Comparison of ENCODE assay signal across 8 cellular contexts in the genomic region with DNA sequence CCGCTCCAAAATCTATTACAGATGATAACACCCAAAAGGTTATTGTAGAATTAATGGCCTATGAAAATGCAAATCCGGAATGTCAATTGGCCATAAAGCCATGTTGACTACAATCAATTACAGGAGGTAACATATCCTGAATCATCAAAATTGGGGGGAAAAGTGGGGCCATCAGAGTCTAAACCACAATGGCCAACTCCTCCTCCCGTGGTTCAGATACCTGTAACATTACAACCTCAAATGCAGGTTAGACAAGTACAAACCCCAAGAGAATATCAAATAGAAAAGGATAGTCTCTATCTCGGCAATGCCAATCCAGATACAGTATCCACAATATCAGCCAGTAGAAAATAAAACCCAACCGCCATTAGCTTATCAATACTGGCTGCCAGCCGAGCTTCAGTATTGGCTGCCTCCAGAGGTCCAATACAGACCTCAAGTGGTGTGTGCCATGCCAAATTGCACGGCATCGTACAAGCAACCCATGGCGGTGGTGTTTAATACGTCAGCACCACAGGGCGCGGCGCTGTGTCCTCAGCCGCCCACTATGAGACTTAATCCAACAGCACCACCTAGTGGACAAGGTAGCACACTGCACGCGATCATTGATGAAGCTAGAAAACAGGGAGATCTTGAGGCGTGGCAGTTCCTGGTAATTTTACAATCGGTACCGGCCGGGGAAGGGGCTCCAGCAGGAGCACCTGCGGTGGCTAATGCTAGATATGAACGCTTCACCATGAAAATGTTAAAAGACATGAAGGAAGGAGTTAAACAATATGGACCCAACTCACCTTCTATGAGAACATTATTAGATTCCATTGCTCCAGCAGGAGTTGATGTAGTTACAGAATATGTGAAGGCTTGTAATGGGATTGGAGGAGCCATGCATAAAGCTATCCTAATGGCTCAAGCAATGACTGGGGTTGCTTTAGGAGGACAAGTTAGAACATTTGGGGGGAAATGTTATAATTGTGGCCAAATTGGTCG. TPM values are rescaled to one million over a fixed set of nuclear protein-coding genes. Genes with fewer than 3 reads are reported as not detected.
DNase-seq lines count a peak whose midpoint lies in the region; ATAC-seq and TF ChIP-seq lines count a peak whose summit lies in the region.

No MANE protein-coding gene starts in this region.

- H3K4me3 Mint-ChIP-seq in WTC11 = no peak overlapping the region; the same call in 1 of the 2 replicates

- POLR2A ChIA-PET in WTC11 (lab: Charles Lee) = interaction anchor here (0.7 to 1.3 kb wide), 3 partner anchors 10 to 39 kb away, joined by 3 read pairs; a partner anchor contains a TSS

- H3K27ac Mint-ChIP-seq in WTC11 = peak overlapping the region; percentile 11; the same call in 1 of the 2 replicates

- DNase-seq in COLO829 (ENCODE audit: low spot score) (peak; percentile 79), NCI-H226 (peak; percentile 64), WTC11 (ENCODE audit: low spot score) (peak; percentile 92), T47D (ENCODE audit: low read depth in 1 of 2, low spot score in 1 of 2) (peak; percentile 60 to 91), islet precursor cell (peak; percentile 89)
- peak; percentile 78 to 98 (median 84) for DNase-seq in stimulated activated CD4-positive, alpha-beta T cell treated with anti-CD3 and anti-CD28 coated beads, Interleukin-12 subunit alpha, Interleukin-12 subunit beta, amount 100 ng/mL, for 48 hours (ENCODE audit: low read depth in 2 of 3, low spot score in 1 of 3)

- peak; percentile 98 for TF ChIP-seq CTCF in WTC11 (IDR thresholded peaks at IDR 0.05)

- peaks cover 9% of the 10 kb centered on the region for H3K9me3 Mint-ChIP-seq in WTC11

- H3K36me3 Mint-ChIP-seq in WTC11 = peaks cover 3% of the 10 kb centered on the region; the same call in 1 of the 2 replicates

- ATAC-seq in HG02642 (IDR thresholded peaks at IDR 0.05; ENCODE audit: poor library complexity, unreplicated experiment) = peak; percentile 74
- ATAC-seq in WTC11 = peak; percentile 70
- no peak for ATAC-seq in GM21786 (IDR thresholded peaks at IDR 0.05; ENCODE audit: unreplicated experiment)

- in situ Hi-C loops in T47D (cut with HindIII; ENCODE audit: low pct_unique_long_range_greater_than_20kb, low sequenced_read_pairs) = no loop called here

- peaks cover 33% of the 10 kb centered on the region for H3K4me1 Mint-ChIP-seq in WTC11

- CTCF ChIA-PET in WTC11 (lab: Charles Lee) = interaction anchor here (0.5 to 3.1 kb wide), 59 partner anchors 8 to 1661 kb away, joined by 3 to 42 read pairs (median 5); a partner anchor contains a TSS

- H3K27me3 Mint-ChIP-seq in WTC11 (ENCODE audit: low read depth) = peaks cover 9% of the 10 kb centered on the region

TF ChIP-seq in WTC11, 78 proteins besides CTCF, POLR2A, EP300 and RAD21:
- TF ChIP-seq, protein P1, sequence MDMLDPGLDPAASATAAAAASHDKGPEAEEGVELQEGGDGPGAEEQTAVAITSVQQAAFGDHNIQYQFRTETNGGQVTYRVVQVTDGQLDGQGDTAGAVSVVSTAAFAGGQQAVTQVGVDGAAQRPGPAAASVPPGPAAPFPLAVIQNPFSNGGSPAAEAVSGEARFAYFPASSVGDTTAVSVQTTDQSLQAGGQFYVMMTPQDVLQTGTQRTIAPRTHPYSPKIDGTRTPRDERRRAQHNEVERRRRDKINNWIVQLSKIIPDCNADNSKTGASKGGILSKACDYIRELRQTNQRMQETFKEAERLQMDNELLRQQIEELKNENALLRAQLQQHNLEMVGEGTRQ (CRISPR knock-in tag; IDR thresholded peaks at IDR 0.05) = no peak
- TF ChIP-seq, protein P2, sequence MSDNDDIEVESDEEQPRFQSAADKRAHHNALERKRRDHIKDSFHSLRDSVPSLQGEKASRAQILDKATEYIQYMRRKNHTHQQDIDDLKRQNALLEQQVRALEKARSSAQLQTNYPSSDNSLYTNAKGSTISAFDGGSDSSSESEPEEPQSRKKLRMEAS (CRISPR knock-in tag; IDR thresholded peaks at IDR 0.05) = peak; percentile 61; the same call in 1 of the 2 replicates

RNA-seq across cellular contexts. Expression of a gene that starts 15.2 kb away (rescaled TPM):
- 27.2 to 34.2 TPM (median 32.6 TPM) in 3 replicates for total RNA-seq in WTC11 (2021)

RNA-seq across cellular contexts. Expression of a gene that starts 37.1 kb away (rescaled TPM):
- 7.5 to 8.6 TPM (median 8.5 TPM) in 3 replicates for total RNA-seq in WTC11 (2021)

RNA-seq across cellular contexts. Expression of a gene that starts 42.2 kb away (rescaled TPM):
- 21.1 to 32.4 TPM (median 21.5 TPM) in 3 replicates for total RNA-seq in WTC11 (2021)

RNA-seq across cellular contexts. Expression of a gene that starts 43.9 kb away (rescaled TPM):
- total RNA-seq in WTC11 (2021) = 19.7 to 25.0 TPM (median 20.7 TPM) in 3 replicates

RNA-seq across cellular contexts. Expression of a gene that starts 53.3 kb away (rescaled TPM):
- total RNA-seq in WTC11 (2021) = 102 to 120 TPM (median 113 TPM) in 3 replicates
